ENCODE assay signal across 1 cellular context in the genomic region with DNA sequence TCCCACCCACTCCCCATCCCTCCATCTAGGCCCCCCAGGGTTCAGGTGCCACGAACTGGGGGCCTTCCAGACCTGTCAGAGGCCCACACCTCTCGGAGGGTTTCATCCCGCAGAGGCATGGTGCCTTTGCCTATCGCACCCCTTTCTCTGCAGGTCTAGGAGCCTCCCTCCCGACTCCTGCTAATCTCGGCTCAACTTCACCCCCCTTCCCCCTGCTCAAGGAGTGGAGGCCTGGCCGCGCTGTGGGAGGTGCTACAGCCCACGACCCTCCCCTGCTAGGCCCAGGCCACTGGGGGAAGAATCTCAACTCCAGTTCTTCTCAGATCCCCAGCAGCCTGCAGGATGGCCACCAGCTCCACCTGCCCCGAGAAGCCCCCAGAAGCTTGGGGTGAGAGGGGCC.
TF ChIP-seq lines count a peak whose summit lies in the region.

A gene (minus strand): TSS at position 157 of the 400 bp plus-strand sequence. CDS start 38 bp downstream, at position 119.

TF ChIP-seq in GM23338, 12 proteins besides CTCF, POLR2A, EP300 and RAD21 (continued from another document):
- TF ChIP-seq, protein P1, sequence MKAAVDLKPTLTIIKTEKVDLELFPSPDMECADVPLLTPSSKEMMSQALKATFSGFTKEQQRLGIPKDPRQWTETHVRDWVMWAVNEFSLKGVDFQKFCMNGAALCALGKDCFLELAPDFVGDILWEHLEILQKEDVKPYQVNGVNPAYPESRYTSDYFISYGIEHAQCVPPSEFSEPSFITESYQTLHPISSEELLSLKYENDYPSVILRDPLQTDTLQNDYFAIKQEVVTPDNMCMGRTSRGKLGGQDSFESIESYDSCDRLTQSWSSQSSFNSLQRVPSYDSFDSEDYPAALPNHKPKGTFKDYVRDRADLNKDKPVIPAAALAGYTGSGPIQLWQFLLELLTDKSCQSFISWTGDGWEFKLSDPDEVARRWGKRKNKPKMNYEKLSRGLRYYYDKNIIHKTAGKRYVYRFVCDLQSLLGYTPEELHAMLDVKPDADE (IDR thresholded peaks at IDR 0.05): no peak
- TF ChIP-seq EZH2phosphoT487 (IDR thresholded peaks at IDR 0.05; ENCODE audit: unreplicated experiment): no peak
- TF ChIP-seq JUNB (IDR thresholded peaks at IDR 0.05; ENCODE audit: unreplicated experiment): no peak
- TF ChIP-seq, protein P2, sequence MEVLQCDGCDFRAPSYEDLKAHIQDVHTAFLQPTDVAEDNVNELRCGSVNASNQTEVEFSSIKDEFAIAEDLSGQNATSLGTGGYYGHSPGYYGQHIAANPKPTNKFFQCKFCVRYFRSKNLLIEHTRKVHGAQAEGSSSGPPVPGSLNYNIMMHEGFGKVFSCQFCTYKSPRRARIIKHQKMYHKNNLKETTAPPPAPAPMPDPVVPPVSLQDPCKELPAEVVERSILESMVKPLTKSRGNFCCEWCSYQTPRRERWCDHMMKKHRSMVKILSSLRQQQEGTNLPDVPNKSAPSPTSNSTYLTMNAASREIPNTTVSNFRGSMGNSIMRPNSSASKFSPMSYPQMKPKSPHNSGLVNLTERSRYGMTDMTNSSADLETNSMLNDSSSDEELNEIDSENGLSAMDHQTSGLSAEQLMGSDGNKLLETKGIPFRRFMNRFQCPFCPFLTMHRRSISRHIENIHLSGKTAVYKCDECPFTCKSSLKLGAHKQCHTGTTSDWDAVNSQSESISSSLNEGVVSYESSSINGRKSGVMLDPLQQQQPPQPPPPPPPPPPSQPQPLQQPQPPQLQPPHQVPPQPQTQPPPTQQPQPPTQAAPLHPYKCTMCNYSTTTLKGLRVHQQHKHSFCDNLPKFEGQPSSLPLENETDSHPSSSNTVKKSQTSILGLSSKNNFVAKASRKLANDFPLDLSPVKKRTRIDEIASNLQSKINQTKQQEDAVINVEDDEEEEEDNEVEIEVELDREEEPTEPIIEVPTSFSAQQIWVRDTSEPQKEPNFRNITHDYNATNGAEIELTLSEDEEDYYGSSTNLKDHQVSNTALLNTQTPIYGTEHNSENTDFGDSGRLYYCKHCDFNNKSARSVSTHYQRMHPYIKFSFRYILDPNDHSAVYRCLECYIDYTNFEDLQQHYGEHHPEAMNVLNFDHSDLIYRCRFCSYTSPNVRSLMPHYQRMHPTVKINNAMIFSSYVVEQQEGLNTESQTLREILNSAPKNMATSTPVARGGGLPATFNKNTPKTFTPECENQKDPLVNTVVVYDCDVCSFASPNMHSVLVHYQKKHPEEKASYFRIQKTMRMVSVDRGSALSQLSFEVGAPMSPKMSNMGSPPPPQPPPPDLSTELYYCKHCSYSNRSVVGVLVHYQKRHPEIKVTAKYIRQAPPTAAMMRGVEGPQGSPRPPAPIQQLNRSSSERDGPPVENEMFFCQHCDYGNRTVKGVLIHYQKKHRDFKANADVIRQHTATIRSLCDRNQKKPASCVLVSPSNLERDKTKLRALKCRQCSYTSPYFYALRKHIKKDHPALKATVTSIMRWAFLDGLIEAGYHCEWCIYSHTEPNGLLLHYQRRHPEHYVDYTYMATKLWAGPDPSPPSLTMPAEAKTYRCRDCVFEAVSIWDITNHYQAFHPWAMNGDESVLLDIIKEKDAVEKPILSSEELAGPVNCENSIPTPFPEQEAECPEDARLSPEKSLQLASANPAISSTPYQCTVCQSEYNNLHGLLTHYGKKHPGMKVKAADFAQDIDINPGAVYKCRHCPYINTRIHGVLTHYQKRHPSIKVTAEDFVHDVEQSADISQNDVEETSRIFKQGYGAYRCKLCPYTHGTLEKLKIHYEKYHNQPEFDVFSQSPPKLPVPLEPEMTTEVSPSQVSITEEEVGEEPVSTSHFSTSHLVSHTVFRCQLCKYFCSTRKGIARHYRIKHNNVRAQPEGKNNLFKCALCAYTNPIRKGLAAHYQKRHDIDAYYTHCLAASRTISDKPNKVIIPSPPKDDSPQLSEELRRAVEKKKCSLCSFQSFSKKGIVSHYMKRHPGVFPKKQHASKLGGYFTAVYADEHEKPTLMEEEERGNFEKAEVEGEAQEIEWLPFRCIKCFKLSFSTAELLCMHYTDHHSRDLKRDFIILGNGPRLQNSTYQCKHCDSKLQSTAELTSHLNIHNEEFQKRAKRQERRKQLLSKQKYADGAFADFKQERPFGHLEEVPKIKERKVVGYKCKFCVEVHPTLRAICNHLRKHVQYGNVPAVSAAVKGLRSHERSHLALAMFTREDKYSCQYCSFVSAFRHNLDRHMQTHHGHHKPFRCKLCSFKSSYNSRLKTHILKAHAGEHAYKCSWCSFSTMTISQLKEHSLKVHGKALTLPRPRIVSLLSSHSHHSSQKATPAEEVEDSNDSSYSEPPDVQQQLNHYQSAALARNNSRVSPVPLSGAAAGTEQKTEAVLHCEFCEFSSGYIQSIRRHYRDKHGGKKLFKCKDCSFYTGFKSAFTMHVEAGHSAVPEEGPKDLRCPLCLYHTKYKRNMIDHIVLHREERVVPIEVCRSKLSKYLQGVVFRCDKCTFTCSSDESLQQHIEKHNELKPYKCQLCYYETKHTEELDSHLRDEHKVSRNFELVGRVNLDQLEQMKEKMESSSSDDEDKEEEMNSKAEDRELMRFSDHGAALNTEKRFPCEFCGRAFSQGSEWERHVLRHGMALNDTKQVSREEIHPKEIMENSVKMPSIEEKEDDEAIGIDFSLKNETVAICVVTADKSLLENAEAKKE (CRISPR knock-in tag; IDR thresholded peaks at IDR 0.05): no peak
